8 cellular contexts compared by ENCODE assay signal in the genomic region with DNA sequence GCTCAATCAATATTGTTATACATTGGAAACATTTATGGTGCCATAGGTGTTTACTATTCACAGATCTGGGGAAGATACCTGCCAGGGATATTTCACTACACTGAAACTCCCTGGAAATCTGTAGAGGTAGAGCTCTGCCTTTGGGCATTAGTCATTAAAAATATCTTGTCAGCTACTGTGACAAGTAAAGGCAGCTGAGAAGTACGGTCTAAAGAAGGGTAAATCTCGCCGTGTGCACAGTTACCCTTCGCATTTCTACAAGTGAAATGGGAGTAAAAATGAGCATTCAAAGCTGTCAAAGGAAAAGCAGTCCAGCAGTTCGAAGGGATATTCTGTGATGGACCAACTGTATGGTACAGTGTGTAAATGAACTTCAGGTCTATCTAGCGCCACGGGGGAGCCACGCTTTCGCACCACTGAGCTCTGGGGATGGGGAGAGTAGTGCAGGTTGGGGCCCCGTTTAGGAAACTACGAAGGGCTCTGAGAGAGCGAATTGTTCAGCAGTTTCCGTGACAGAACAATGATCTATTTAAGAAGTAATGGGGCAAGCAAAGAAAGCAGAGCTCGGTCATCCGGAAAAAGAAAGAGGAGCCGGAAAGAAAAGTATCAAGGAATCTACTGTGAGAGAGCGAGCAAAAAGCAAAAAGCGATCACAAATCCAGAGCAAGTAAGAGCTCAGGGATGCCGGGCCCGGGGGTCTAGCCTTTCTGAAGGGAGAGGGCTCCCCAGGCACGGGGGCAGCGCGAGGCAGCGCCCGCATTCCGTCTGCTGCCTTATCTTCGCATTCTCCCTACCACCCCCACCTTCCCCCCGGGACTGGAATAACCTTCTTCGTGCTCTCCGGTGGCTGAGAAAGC. TPM values are rescaled to one million over a fixed set of nuclear protein-coding genes. Genes with fewer than 3 reads are reported as not detected.
DNase-seq lines count a peak whose midpoint lies in the region; ATAC-seq and TF ChIP-seq lines count a peak whose summit lies in the region.

No MANE protein-coding gene starts in this region.

- H3K9me3 ChIP-seq in Peyer's patch, result no peaks in the 10 kb centered on the region
- H3K9me3 ChIP-seq in right atrium auricular region, result no peaks in the 10 kb centered on the region

- no peaks in the 10 kb centered on the region for H3K27me3 ChIP-seq in Peyer's patch
- H3K27me3 ChIP-seq in right atrium auricular region, result no peaks in the 10 kb centered on the region

- no peaks in the 10 kb centered on the region for H3K9me3 Mint-ChIP-seq in activated naive CD8-positive, alpha-beta T cell treated with anti-CD3 and anti-CD28 coated beads for 36 hours

- peak; percentile 60 for DNase-seq in DMS53 (lab: John Stamatoyannopoulos, UW)
- DNase-seq in HFF-Myc (ENCODE audit: extremely low read depth, low read depth), result no peak
- peak; percentile 46 to 55 (median 48) for DNase-seq in Peyer's patch
- DNase-seq in activated naive CD8-positive, alpha-beta T cell treated with anti-CD3 and anti-CD28 coated beads for 36 hours, result peak; percentile 41
- no peak for DNase-seq in right atrium auricular region (ENCODE audit: low spot score)
- peak in 9 of 10 donors; percentile 20 to 83 (median 33) for DNase-seq in posterior cingulate gyrus
- DNase-seq in mesenteric fat pad (ENCODE audit: low spot score), result no peak

- TF ChIP-seq POLR2A in Peyer's patch (IDR thresholded peaks at IDR 0.05), result no peak

- intact Hi-C loops in posterior cingulate gyrus (cut with DNase I), result loop anchor here (5.0 kb wide), 2 partner anchors 242 to 303 kb away; a partner anchor contains a TSS

- H3K36me3 ChIP-seq in Peyer's patch (no peaks in the 10 kb centered on the region), right atrium auricular region (no peaks in the 10 kb centered on the region)

- H3K4me1 ChIP-seq in Peyer's patch (peaks cover 0 to 22% (median 0%) of the 10 kb centered on the region in 4 donors), right atrium auricular region (peaks cover 0 to 17% of the 10 kb centered on the region in 2 donors)

- H3K27me3 Mint-ChIP-seq in activated naive CD8-positive, alpha-beta T cell treated with anti-CD3 and anti-CD28 coated beads for 36 hours, result peaks cover 16% of the 10 kb centered on the region

- H3K27ac ChIP-seq in Peyer's patch (peak overlapping the region; percentile 83 to 89 (median 87)), right atrium auricular region (peak overlapping the region; percentile 86 to 88)

- H3K27ac Mint-ChIP-seq in activated naive CD8-positive, alpha-beta T cell treated with anti-CD3 and anti-CD28 coated beads for 36 hours, result peak overlapping the region; percentile 84

- H3K36me3 Mint-ChIP-seq in activated naive CD8-positive, alpha-beta T cell treated with anti-CD3 and anti-CD28 coated beads for 36 hours, result peaks cover 2% of the 10 kb centered on the region

- TF ChIP-seq CTCF in HFF-Myc (IDR thresholded peaks at IDR 0.05; ENCODE audit: low read depth, low read length, missing control alignments), result no peak
- no peak for TF ChIP-seq CTCF in Peyer's patch (IDR thresholded peaks at IDR 0.05)
- TF ChIP-seq CTCF in right atrium auricular region (IDR thresholded peaks at IDR 0.05), result no peak

- H3K4me3 Mint-ChIP-seq in activated naive CD8-positive, alpha-beta T cell treated with anti-CD3 and anti-CD28 coated beads for 36 hours, result peak overlapping the region; percentile 99

- peak overlapping the region; percentile 94 for H3K4me3 ChIP-seq in HFF-Myc (replicated peaks; ENCODE audit: low read depth, low read length)
- peak overlapping the region; percentile 69 to 85 (median 74) for H3K4me3 ChIP-seq in Peyer's patch
- peak overlapping the region; percentile 71 to 74 for H3K4me3 ChIP-seq in right atrium auricular region

- peaks cover 34% of the 10 kb centered on the region for H3K4me1 Mint-ChIP-seq in activated naive CD8-positive, alpha-beta T cell treated with anti-CD3 and anti-CD28 coated beads for 36 hours

- no peak for ATAC-seq in esophagus mucosa

RNA-seq across cellular contexts. Expression of a gene that starts 0.6 kb away (rescaled TPM):
- total RNA-seq in Peyer's patch (under 1 TPM in 2 of 4 donors, not detected in 2; 0.57 to 0.94 TPM), right atrium auricular region (under 1 TPM in 1 of 2 donors, not detected in 1; 0.28 TPM), esophagus mucosa (0.08 TPM), mesenteric fat pad (not detected)
- total RNA-seq in activated naive CD8-positive, alpha-beta T cell treated with anti-CD3 and anti-CD28 coated beads for 36 hours, result under 1 TPM; 0.42 to 0.76 TPM

RNA-seq across cellular contexts. Expression of a gene that starts 0.9 kb away (rescaled TPM):
- 10 to 100 TPM; 24.5 to 44.6 (median 36.3) TPM for total RNA-seq in Peyer's patch
- total RNA-seq in activated naive CD8-positive, alpha-beta T cell treated with anti-CD3 and anti-CD28 coated beads for 36 hours, result 10 to 100 TPM; 10.3 to 12.1 TPM
- 10 to 100 TPM; 10.9 to 12.4 TPM for total RNA-seq in right atrium auricular region
- total RNA-seq in esophagus mucosa, result 29.8 TPM
- 30.1 TPM for total RNA-seq in mesenteric fat pad

Comparison
In these comparisons a context has a peak if more than half of its experiments do, and no peak if none do; other contexts are left out.
1. DNase-seq: peak in DMS53 (single experiment), Peyer's patch (3 of 3), activated naive CD8-positive, alpha-beta T cell treated with anti-CD3 and anti-CD28 coated beads for 36 hours (single experiment) and posterior cingulate gyrus (9 of 10); none in HFF-Myc (single experiment), right atrium auricular region (single experiment) and mesenteric fat pad (single experiment).
2. Peak in every context shown above with its lines, with median percentiles within 50 percentile points of each other: H3K4me3 ChIP-seq.